20 cellular contexts compared by ENCODE assay signal in the genomic region with DNA sequence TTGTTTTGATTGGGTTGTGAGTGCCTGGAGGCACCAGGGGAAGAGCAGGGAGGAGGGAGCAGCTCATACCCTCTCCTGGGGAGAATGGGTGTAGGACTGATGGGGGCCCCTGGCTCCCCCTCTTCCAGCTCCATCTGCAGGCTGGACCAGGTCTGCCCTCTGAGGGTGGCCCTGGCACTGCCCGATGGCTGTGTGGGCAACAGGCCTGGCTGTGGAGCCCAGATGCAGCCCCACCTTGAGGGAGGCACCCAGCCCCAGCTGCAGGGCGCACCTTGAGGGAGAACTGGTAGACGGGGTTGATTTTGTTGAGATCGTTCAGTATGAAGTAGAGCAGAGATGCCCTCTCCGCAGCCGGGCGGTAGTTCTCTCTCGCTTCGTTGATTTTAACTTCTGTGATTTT.
DNase-seq lines count a peak whose midpoint lies in the region; ATAC-seq and TF ChIP-seq lines count a peak whose summit lies in the region.
"Had no signal": no experiment of that assay in that cellular context is flagged by ENCODE, and none has a peak within 500 bp of the region (broad histone marks: within the 10 kb centered on the region; RNA-seq: fewer than 3 reads in every experiment).

No MANE protein-coding gene starts in this region.

- H3K9ac ChIP-seq in BLaER1, result peak overlapping the region; percentile 53; the same call in 1 of the 2 replicates

- peak overlapping the region; percentile 31; the same call in 1 of the 2 replicates for H3K4me3 ChIP-seq in BLaER1
- no peak overlapping the region for H3K4me3 ChIP-seq in SJCRH30
- H3K4me3 ChIP-seq: A549, HAP-1 had no signal

- no peak overlapping the region for H3K4me3 Mint-ChIP-seq in WTC11
- H3K4me3 Mint-ChIP-seq: CD4-positive, CD25-positive, alpha-beta regulatory T cell; CD8-positive, alpha-beta T cell; HFFc6 had no signal

- POLR2A ChIA-PET in WTC11 (lab: Charles Lee), result interaction anchor here (0.7 kb wide), 1 partner anchor 39 kb away, joined by 10 read pairs; no protein-coding TSS in a partner anchor

- no peak for ATAC-seq in WTC11
- ATAC-seq: CD8-positive, alpha-beta T cell had no signal

- no peaks in the 10 kb centered on the region for H3K4me1 Mint-ChIP-seq in WTC11

- H3K9me3 Mint-ChIP-seq in WTC11, result peaks cover 10% of the 10 kb centered on the region
- H3K9me3 Mint-ChIP-seq: CD4-positive, CD25-positive, alpha-beta regulatory T cell; CD8-positive, alpha-beta T cell; HFFc6 had no signal

- H3K27me3 ChIP-seq in BLaER1, result no peaks in the 10 kb centered on the region
- no peaks in the 10 kb centered on the region for H3K27me3 ChIP-seq in SJCRH30
- H3K27me3 ChIP-seq: BE2C had no signal

- H3K4me2 ChIP-seq in BLaER1, result peak overlapping the region; percentile 85
- H3K4me2 ChIP-seq: A549 had no signal

- no peaks in the 10 kb centered on the region for H3K27me3 Mint-ChIP-seq in WTC11 (ENCODE audit: low read depth)
- H3K27me3 Mint-ChIP-seq: CD4-positive, CD25-positive, alpha-beta regulatory T cell had no signal

- in situ Hi-C loops in G401 (cut with HindIII; ENCODE audit: low sequenced_read_pairs), result loop anchor here (25.0 kb wide), 1 partner anchor 188 kb away; no protein-coding TSS in a partner anchor

- H3K36me3 Mint-ChIP-seq in WTC11, result peaks cover 5% of the 10 kb centered on the region; the same call in 1 of the 2 replicates
- H3K36me3 Mint-ChIP-seq: CD4-positive, CD25-positive, alpha-beta regulatory T cell; CD8-positive, alpha-beta T cell had no signal

- TF ChIP-seq CTCF in WTC11 (IDR thresholded peaks at IDR 0.05), result no peak

- H3K9me3 ChIP-seq in BLaER1, result no peaks in the 10 kb centered on the region
- H3K9me3 ChIP-seq in SJCRH30 (replicated peaks), result no peaks in the 10 kb centered on the region
- H3K9me3 ChIP-seq: A549, BE2C, HAP-1 had no signal

- H3K27ac Mint-ChIP-seq in WTC11, result no peak overlapping the region
- H3K27ac Mint-ChIP-seq: CD4-positive, CD25-positive, alpha-beta regulatory T cell; CD8-positive, alpha-beta T cell; HFFc6 had no signal

- peak overlapping the region; percentile 73 for H3K27ac ChIP-seq in BLaER1
- peak overlapping the region; percentile 59 for H3K27ac ChIP-seq in substantia nigra (ENCODE audit: low read depth, low read length, poor library complexity, severe bottlenecking)
- H3K27ac ChIP-seq in SJCRH30, result no peak overlapping the region
- H3K27ac ChIP-seq: A549, C4-2B had no signal

- no peaks in the 10 kb centered on the region for H4K20me1 ChIP-seq in BLaER1

- peaks cover 38% of the 10 kb centered on the region for H3K4me1 ChIP-seq in BLaER1
- H3K4me1 ChIP-seq in SJCRH30, result peaks cover 12% of the 10 kb centered on the region
- H3K4me1 ChIP-seq: A549, Caco-2, HAP-1 had no signal

- peak; percentile 45 for DNase-seq in G401 (ENCODE audit: low spot score)
- peak; percentile 33 for DNase-seq in left kidney (ENCODE audit: low read depth, low spot score)
- DNase-seq in substantia nigra (lab: John Stamatoyannopoulos, UW), result no peak
- DNase-seq in WTC11 (ENCODE audit: low spot score), result no peak
- no peak for DNase-seq in NCI-H2029 (lab: John Stamatoyannopoulos, UW)
- DNase-seq in SJCRH30, result no peak
- DNase-seq: 8988T; ACHN; AML-193; BE2C; Caco-2; CD4-positive, CD25-positive, alpha-beta regulatory T cell; CD8-positive, alpha-beta T cell; DMS153; GOT3; HFFc6 had no signal

- H3K36me3 ChIP-seq in BLaER1, result no peaks in the 10 kb centered on the region
- H3K36me3 ChIP-seq in SJCRH30, result no peaks in the 10 kb centered on the region
- H3K36me3 ChIP-seq: BE2C, HAP-1 had no signal

- CTCF ChIA-PET in WTC11 (lab: Charles Lee), result interaction anchor here (0.8 to 1.7 kb wide), 3 partner anchors 29 to 258 kb away, joined by 3 to 6 read pairs (median 4); no protein-coding TSS in a partner anchor

TF ChIP-seq in WTC11, 78 proteins besides CTCF, POLR2A, EP300 and RAD21 (continues in another document):
- TF ChIP-seq TEAD4 (CRISPR knock-in tag; IDR thresholded peaks at IDR 0.05), result no peak
- TF ChIP-seq, protein P1, sequence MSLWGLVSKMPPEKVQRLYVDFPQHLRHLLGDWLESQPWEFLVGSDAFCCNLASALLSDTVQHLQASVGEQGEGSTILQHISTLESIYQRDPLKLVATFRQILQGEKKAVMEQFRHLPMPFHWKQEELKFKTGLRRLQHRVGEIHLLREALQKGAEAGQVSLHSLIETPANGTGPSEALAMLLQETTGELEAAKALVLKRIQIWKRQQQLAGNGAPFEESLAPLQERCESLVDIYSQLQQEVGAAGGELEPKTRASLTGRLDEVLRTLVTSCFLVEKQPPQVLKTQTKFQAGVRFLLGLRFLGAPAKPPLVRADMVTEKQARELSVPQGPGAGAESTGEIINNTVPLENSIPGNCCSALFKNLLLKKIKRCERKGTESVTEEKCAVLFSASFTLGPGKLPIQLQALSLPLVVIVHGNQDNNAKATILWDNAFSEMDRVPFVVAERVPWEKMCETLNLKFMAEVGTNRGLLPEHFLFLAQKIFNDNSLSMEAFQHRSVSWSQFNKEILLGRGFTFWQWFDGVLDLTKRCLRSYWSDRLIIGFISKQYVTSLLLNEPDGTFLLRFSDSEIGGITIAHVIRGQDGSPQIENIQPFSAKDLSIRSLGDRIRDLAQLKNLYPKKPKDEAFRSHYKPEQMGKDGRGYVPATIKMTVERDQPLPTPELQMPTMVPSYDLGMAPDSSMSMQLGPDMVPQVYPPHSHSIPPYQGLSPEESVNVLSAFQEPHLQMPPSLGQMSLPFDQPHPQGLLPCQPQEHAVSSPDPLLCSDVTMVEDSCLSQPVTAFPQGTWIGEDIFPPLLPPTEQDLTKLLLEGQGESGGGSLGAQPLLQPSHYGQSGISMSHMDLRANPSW (CRISPR knock-in tag; conservative IDR thresholded peaks at IDR 0.05; ENCODE audit: low read depth), result no peak
- no peak for TF ChIP-seq ESRRA (CRISPR knock-in tag; IDR thresholded peaks at IDR 0.05; ENCODE audit: borderline replicate concordance)
- no peak for TF ChIP-seq NFE2L1 (CRISPR knock-in tag; IDR thresholded peaks at IDR 0.05)
- TF ChIP-seq MXD4 (CRISPR knock-in tag; IDR thresholded peaks at IDR 0.05; ENCODE audit: borderline replicate concordance), result no peak
- TF ChIP-seq, protein P2, sequence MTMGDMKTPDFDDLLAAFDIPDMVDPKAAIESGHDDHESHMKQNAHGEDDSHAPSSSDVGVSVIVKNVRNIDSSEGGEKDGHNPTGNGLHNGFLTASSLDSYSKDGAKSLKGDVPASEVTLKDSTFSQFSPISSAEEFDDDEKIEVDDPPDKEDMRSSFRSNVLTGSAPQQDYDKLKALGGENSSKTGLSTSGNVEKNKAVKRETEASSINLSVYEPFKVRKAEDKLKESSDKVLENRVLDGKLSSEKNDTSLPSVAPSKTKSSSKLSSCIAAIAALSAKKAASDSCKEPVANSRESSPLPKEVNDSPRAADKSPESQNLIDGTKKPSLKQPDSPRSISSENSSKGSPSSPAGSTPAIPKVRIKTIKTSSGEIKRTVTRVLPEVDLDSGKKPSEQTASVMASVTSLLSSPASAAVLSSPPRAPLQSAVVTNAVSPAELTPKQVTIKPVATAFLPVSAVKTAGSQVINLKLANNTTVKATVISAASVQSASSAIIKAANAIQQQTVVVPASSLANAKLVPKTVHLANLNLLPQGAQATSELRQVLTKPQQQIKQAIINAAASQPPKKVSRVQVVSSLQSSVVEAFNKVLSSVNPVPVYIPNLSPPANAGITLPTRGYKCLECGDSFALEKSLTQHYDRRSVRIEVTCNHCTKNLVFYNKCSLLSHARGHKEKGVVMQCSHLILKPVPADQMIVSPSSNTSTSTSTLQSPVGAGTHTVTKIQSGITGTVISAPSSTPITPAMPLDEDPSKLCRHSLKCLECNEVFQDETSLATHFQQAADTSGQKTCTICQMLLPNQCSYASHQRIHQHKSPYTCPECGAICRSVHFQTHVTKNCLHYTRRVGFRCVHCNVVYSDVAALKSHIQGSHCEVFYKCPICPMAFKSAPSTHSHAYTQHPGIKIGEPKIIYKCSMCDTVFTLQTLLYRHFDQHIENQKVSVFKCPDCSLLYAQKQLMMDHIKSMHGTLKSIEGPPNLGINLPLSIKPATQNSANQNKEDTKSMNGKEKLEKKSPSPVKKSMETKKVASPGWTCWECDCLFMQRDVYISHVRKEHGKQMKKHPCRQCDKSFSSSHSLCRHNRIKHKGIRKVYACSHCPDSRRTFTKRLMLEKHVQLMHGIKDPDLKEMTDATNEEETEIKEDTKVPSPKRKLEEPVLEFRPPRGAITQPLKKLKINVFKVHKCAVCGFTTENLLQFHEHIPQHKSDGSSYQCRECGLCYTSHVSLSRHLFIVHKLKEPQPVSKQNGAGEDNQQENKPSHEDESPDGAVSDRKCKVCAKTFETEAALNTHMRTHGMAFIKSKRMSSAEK (CRISPR knock-in tag; IDR thresholded peaks at IDR 0.05; ENCODE audit: borderline replicate concordance), result no peak
- TF ChIP-seq, protein P3, sequence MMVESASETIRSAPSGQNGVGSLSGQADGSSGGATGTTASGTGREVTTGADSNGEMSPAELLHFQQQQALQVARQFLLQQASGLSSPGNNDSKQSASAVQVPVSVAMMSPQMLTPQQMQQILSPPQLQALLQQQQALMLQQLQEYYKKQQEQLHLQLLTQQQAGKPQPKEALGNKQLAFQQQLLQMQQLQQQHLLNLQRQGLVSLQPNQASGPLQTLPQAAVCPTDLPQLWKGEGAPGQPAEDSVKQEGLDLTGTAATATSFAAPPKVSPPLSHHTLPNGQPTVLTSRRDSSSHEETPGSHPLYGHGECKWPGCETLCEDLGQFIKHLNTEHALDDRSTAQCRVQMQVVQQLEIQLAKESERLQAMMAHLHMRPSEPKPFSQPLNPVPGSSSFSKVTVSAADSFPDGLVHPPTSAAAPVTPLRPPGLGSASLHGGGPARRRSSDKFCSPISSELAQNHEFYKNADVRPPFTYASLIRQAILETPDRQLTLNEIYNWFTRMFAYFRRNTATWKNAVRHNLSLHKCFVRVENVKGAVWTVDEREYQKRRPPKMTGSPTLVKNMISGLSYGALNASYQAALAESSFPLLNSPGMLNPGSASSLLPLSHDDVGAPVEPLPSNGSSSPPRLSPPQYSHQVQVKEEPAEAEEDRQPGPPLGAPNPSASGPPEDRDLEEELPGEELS (CRISPR knock-in tag; IDR thresholded peaks at IDR 0.05), result no peak
- TF ChIP-seq TP53 (CRISPR knock-in tag; IDR thresholded peaks at IDR 0.05), result no peak
- TF ChIP-seq, protein P4, sequence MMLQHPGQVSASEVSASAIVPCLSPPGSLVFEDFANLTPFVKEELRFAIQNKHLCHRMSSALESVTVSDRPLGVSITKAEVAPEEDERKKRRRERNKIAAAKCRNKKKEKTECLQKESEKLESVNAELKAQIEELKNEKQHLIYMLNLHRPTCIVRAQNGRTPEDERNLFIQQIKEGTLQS (CRISPR knock-in tag; conservative IDR thresholded peaks at IDR 0.05), result no peak
- TF ChIP-seq SMAD4 (CRISPR knock-in tag; IDR thresholded peaks at IDR 0.05), result no peak
- TF ChIP-seq FOXP1 (CRISPR knock-in tag; IDR thresholded peaks at IDR 0.05; ENCODE audit: borderline replicate concordance), result no peak

Comparison
In these comparisons a context has a peak if more than half of its experiments do, and no peak if none do; other contexts are left out.
1. DNase-seq: peak in G401 (single experiment) and left kidney (single experiment); none in substantia nigra (0 of 49), WTC11 (single experiment), NCI-H2029 (single experiment) and SJCRH30 (0 of 2).